12 cellular contexts compared by ENCODE assay signal in genomic region chr7:96823274-96823673, GRCh38.
A peak's percentile ranks its signal among the peaks of the same experiment; 100 is the strongest.
DNase-seq lines count a peak whose midpoint lies in the region; ATAC-seq, FAIRE-seq and TF ChIP-seq lines count a peak whose summit lies in the region.
"Had no signal": no experiment of that assay in that cellular context is flagged by ENCODE, and none has a peak within 500 bp of the region (broad histone marks: within the 10 kb centered on the region; RNA-seq: fewer than 3 reads in every experiment).

No MANE protein-coding gene starts in this region.

- in situ Hi-C loops in GM12878 (cut with MboI), result no loop called here

- H2AFZ ChIP-seq in GM12878 (ENCODE audit: control insufficient read depth, low read depth, low read length), result no peak overlapping the region
- H2AFZ ChIP-seq in osteoblast (ENCODE audit: low read length), result no peak overlapping the region

- 25% methylated on average over 4 of the region's 4 CpGs for WGBS in GM12878 (ENCODE audit: insufficient coverage, insufficient replicate concordance, low lambda C conversion rate, missing lambda C conversion rate)

- H3K79me2 ChIP-seq in GM12878 (ENCODE audit: control insufficient read depth, insufficient read depth, low read length) (no peaks in the 10 kb centered on the region), osteoblast (ENCODE audit: insufficient read depth, low read length) (no peaks in the 10 kb centered on the region)

- CTCF ChIA-PET in GM12878 (lab: Yijun Ruan, JAX), result no interaction called here

- H3K4me2 ChIP-seq in GM12878 (ENCODE audit: control insufficient read depth, insufficient read depth) (no peak overlapping the region), osteoblast (ENCODE audit: insufficient read depth, low read length) (no peak overlapping the region)

- TF ChIP-seq EP300 in GM12878 (IDR thresholded peaks at IDR 0.05; ENCODE audit: borderline replicate concordance in 1 of 2, control insufficient read depth in 1 of 2, low read depth in 2 of 2, low read length in 2 of 2), result no peak

- TF ChIP-seq CTCF in GM12878 (IDR thresholded peaks at IDR 0.05 in 2 of 3, conservative IDR thresholded peaks at IDR 0.05 in 1 of 3; ENCODE audit: control insufficient read depth in 2 of 3, extremely low read depth in 1 of 3, insufficient read depth in 1 of 3, low read depth in 3 of 3, low read length in 3 of 3) (no peak), osteoblast (IDR thresholded peaks at IDR 0.05; ENCODE audit: extremely low read depth, low read depth, low read length) (no peak)

- H3K36me3 ChIP-seq in GM12878 (ENCODE audit: control insufficient read depth in 2 of 2, insufficient read depth in 2 of 2, low read length in 1 of 2), result no peaks in the 10 kb centered on the region
- no peaks in the 10 kb centered on the region for H3K36me3 ChIP-seq in osteoblast (ENCODE audit: insufficient read depth, low read length)
- H3K36me3 ChIP-seq: pancreas had no signal

- RAD21 ChIA-PET in GM12878 (lab: Charles Lee; ENCODE audit: unreplicated experiment), result no interaction called here

- TF ChIP-seq RAD21 in GM12878 (IDR thresholded peaks at IDR 0.05; ENCODE audit: insufficient read depth, low read depth, low read length), result no peak

- H3K4me1 ChIP-seq in GM12878 (ENCODE audit: control insufficient read depth, insufficient read depth, low read length) (no peaks in the 10 kb centered on the region), osteoblast (ENCODE audit: insufficient read depth, low read length) (peaks cover 6% of the 10 kb centered on the region)
- H3K4me1 ChIP-seq: pancreas had no signal

- H3K27me3 ChIP-seq in GM12878 (replicated peaks in 1 of 2; ENCODE audit: control insufficient read depth in 2 of 2, insufficient read depth in 2 of 2, low read length in 1 of 2) (no peaks in the 10 kb centered on the region; a peak in 1 of 4 replicates), osteoblast (ENCODE audit: insufficient read depth, low read length) (no peaks in the 10 kb centered on the region)
- H3K27me3 ChIP-seq: pancreas had no signal

- SMC1A ChIA-PET in GM12878 (lab: Charles Lee; ENCODE audit: uncharacterized antibody, unreplicated experiment), result no interaction called here

- no peak for TF ChIP-seq POLR2A in GM12878 (IDR thresholded peaks at IDR 0.05; ENCODE audit: low read depth, low read length)

- POLR2A ChIA-PET in GM12878 (lab: Charles Lee), result no interaction called here

- ATAC-seq in GM12878 (no peak; the same call in 2 of the 3 replicates), GM18498 (IDR thresholded peaks at IDR 0.05; ENCODE audit: unreplicated experiment) (no peak)

- H4K20me1 ChIP-seq in GM12878 (ENCODE audit: control insufficient read depth, insufficient read depth) (no peaks in the 10 kb centered on the region), osteoblast (ENCODE audit: insufficient read depth, low read length) (no peaks in the 10 kb centered on the region)

- intact Hi-C loops in GM12878 (cut with micrococcal nuclease; ENCODE audit: unreplicated experiment), result no loop called here

- H3K27ac ChIP-seq in GM12878 (ENCODE audit: control insufficient read depth, insufficient read depth) (no peak overlapping the region), osteoblast (ENCODE audit: low read depth, low read length) (no peak overlapping the region)
- H3K27ac ChIP-seq: pancreas had no signal

- DNase-seq in EL (peak; percentile 17), LoVo (ENCODE audit: low spot score) (peak; percentile 27), GM12878 (ENCODE audit: low read depth, low spot score) (no peak), osteoblast (ENCODE audit: insufficient read length, low spot score, missing footprints) (peak; percentile 4), globus pallidus (ENCODE audit: low spot score) (no peak)
- DNase-seq in activated CD4-positive, alpha-beta T cell treated with anti-CD3 and anti-CD28 coated beads for 1 hour, result no peak
- DNase-seq: activated CD4-positive, alpha-beta T cell treated with anti-CD3 and anti-CD28 coated beads, Interleukin-2, amount 50 U/mL, for 4 hours; amygdala; DMS153; pancreas had no signal

- BruUV-seq in GM12878 (replicated peaks; lab: Mats Ljungman, UMichigan), result no TSS peak

- H3K4me3 ChIP-seq in GM12878, result no peak overlapping the region
- H3K4me3 ChIP-seq in osteoblast (ENCODE audit: insufficient read depth, low read length), result no peak overlapping the region
- H3K4me3 ChIP-seq: pancreas had no signal

- no peak overlapping the region for H3K9ac ChIP-seq in GM12878 (ENCODE audit: control insufficient read depth, insufficient read depth, low read length)

- H3K9me3 ChIP-seq in GM12878 (replicated peaks; ENCODE audit: control insufficient read depth, insufficient read depth, low read length), result no peaks in the 10 kb centered on the region
- no peaks in the 10 kb centered on the region for H3K9me3 ChIP-seq in osteoblast (ENCODE audit: low read depth, low read length)
- H3K9me3 ChIP-seq: pancreas had no signal

- FAIRE-seq in GM12878 (lab: Jason Lieb, UNC), result no peak
- FAIRE-seq: frontal cortex, pancreas had no signal

TF ChIP-seq in GM12878, 131 proteins besides CTCF, POLR2A, EP300 and RAD21:
- TF ChIP-seq POU2F2 (IDR thresholded peaks at IDR 0.05; ENCODE audit: borderline replicate concordance, low read depth, low read length) (peak; percentile 57; the same call in 1 of the 3 replicates), JUNB (IDR thresholded peaks at IDR 0.05) (peak; percentile 55), PRDM15 (CRISPR knock-in tag; IDR thresholded peaks at IDR 0.05) (no peak), HDGF (IDR thresholded peaks at IDR 0.05) (no peak)

Comparison
In these comparisons a context has a peak if more than half of its experiments do, and no peak if none do; other contexts are left out.
1. DNase-seq: peak in EL (single experiment), LoVo (single experiment) and osteoblast (single experiment); none in GM12878 (single experiment), activated CD4-positive, alpha-beta T cell treated with anti-CD3 and anti-CD28 coated beads for 1 hour (single experiment) and globus pallidus (single experiment).